13 cellular contexts compared by ENCODE assay signal in genomic region chr2:15359716-15360531, GRCh38.
DNase-seq lines count a peak whose midpoint lies in the region; ATAC-seq and TF ChIP-seq lines count a peak whose summit lies in the region.
"Had no signal": no experiment of that assay in that cellular context is flagged by ENCODE, and none has a peak within 500 bp of the region (broad histone marks: within the 10 kb centered on the region; RNA-seq: fewer than 3 reads in every experiment).

No MANE protein-coding gene starts in this region.

- ATAC-seq in GM21825 (IDR thresholded peaks at IDR 0.05; ENCODE audit: unreplicated experiment), result no peak
- ATAC-seq in GM18511 (IDR thresholded peaks at IDR 0.05; ENCODE audit: unreplicated experiment), result no peak
- ATAC-seq: naive thymus-derived CD4-positive, alpha-beta T cell had no signal

- H3K27me3 ChIP-seq in adipocyte (replicated peaks; ENCODE audit: control insufficient read depth, insufficient read depth, low read length), result no peaks in the 10 kb centered on the region

- DNase-seq in DMS53 (lab: John Stamatoyannopoulos, UW), result peak; percentile 1
- no peak for DNase-seq in DMS53 treated with DMSO at 0.1 percent for 48 hours (lab: John Stamatoyannopoulos, UW; ENCODE audit: unreplicated experiment)
- DNase-seq in adipocyte (ENCODE audit: low read depth), result peak; percentile 62
- DNase-seq in foreskin fibroblast, result peak; percentile 82 to 88
- DNase-seq in smooth muscle cell of the brain vasculature (ENCODE audit: low read depth, low spot score), result peak; percentile 53
- no peak for DNase-seq in NCI-H2227 treated with DMSO at 0.1 percent for 48 hours (lab: John Stamatoyannopoulos, UW)
- DNase-seq: activated naive CD4-positive, alpha-beta T cell; effector CD4-positive, alpha-beta T cell; MM.1S; naive thymus-derived CD4-positive, alpha-beta T cell; NCI-H524 had no signal

- TF ChIP-seq CTCF in foreskin fibroblast (IDR thresholded peaks at IDR 0.05; ENCODE audit: low read depth, low read length), result no peak

- H3K9ac ChIP-seq in adipocyte (ENCODE audit: low read length), result no peak overlapping the region

- H3K4me3 ChIP-seq in adipocyte (ENCODE audit: low read length) (no peak overlapping the region), foreskin fibroblast (ENCODE audit: low read depth in 1 of 2, low read length in 2 of 2) (no peak overlapping the region)

- peaks cover 10% of the 10 kb centered on the region for H3K36me3 ChIP-seq in adipocyte (ENCODE audit: control insufficient read depth, insufficient read depth, low read length, severe bottlenecking)

- no peaks in the 10 kb centered on the region for H3K9me3 ChIP-seq in adipocyte (ENCODE audit: control insufficient read depth, low read length)

- peaks cover 6% of the 10 kb centered on the region for H3K4me1 ChIP-seq in adipocyte (ENCODE audit: control insufficient read depth, insufficient read depth, low read length)

Comparison
In these comparisons a context has a peak if more than half of its experiments do, and no peak if none do; other contexts are left out.
1. DNase-seq: peak in DMS53 (single experiment), adipocyte (single experiment), foreskin fibroblast (2 of 2) and smooth muscle cell of the brain vasculature (single experiment); none in DMS53 treated with DMSO at 0.1 percent for 48 hours (single experiment) and NCI-H2227 treated with DMSO at 0.1 percent for 48 hours (single experiment).